Comparison of ENCODE assay signal across 9 cellular contexts in genomic region chr12:76455582-76456345, GRCh38.
DNase-seq lines count a peak whose midpoint lies in the region; ATAC-seq and TF ChIP-seq lines count a peak whose summit lies in the region.
"Had no signal": no experiment of that assay in that cellular context is flagged by ENCODE, and none has a peak within 500 bp of the region (broad histone marks: within the 10 kb centered on the region; RNA-seq: fewer than 3 reads in every experiment).

No MANE protein-coding gene starts in this region.

- no peaks in the 10 kb centered on the region for H3K27me3 Mint-ChIP-seq in MCF 10A (ENCODE audit: insufficient read depth, unreplicated experiment)

- H3K4me3 ChIP-seq in HUES64 (ENCODE audit: low read length) (no peak overlapping the region), OCI-LY3 (ENCODE audit: low read length) (peak overlapping the region; percentile 42), kidney epithelial cell (ENCODE audit: low read depth, low read length) (no peak overlapping the region), thoracic aorta (no peak overlapping the region)
- H3K4me3 ChIP-seq: skin epidermis had no signal

- DNase-seq in Right ventricle myocardium inferior (ENCODE audit: missing footprints) (no peak), cardiac septum (ENCODE audit: low spot score) (no peak), MCF 10A (ENCODE audit: unreplicated experiment) (peak; percentile 87), kidney epithelial cell (ENCODE audit: low read depth) (peak; percentile 83), thoracic aorta (ENCODE audit: low spot score) (no peak)

- TF ChIP-seq CTCF in OCI-LY3 (IDR thresholded peaks at IDR 0.05; ENCODE audit: low read depth, low read length) (peak; percentile 85), MCF 10A (IDR thresholded peaks at IDR 0.05; ENCODE audit: unreplicated experiment) (peak; percentile 49), kidney epithelial cell (IDR thresholded peaks at IDR 0.05; ENCODE audit: insufficient read depth, low read length, poor library complexity, severe bottlenecking) (peak; percentile 57), thoracic aorta (IDR thresholded peaks at IDR 0.05) (peak; percentile 34)

- no peak overlapping the region for H3K4me3 Mint-ChIP-seq in MCF 10A (ENCODE audit: unreplicated experiment)

- 14% methylated on average over 1 of the region's 2 CpGs for WGBS in HUES64

- H3K27ac ChIP-seq in HUES64 (ENCODE audit: low read depth, low read length) (peak overlapping the region; percentile 37; the same call in 1 of the 2 replicates), OCI-LY3 (ENCODE audit: low read length) (peak overlapping the region; percentile 22; the same call in 1 of the 2 replicates), thoracic aorta (peak overlapping the region in 1 of 2 donors; percentile 25)

- POLR2A ChIA-PET in MCF 10A (lab: Yijun Ruan, JAX) = interaction anchor here (0.6 to 4.1 kb wide), 17 partner anchors 9 to 945 kb away, joined by 3 to 39 read pairs (median 4); partner anchors contain the start of genes BBS10, KRR1, OSBPL8 and PHLDA1

- intact Hi-C loops in Right ventricle myocardium inferior (cut with DNase I) (no loop called here), cardiac septum (cut with DNase I) (loop anchor here (5.0 kb wide), 1 partner anchor 108 kb away; the partner anchor contains the start of gene BBS10), MCF 10A (cut with micrococcal nuclease) (loop anchor here (1.0 to 5.0 kb wide), 9 partner anchors 103 to 943 kb away; partner anchors contain the start of genes BBS10, KRR1, NAP1L1 and OSBPL8)

- H3K4me2 ChIP-seq in OCI-LY3 (ENCODE audit: low read length) = peak overlapping the region; percentile 51

- H3K4me1 Mint-ChIP-seq in MCF 10A (ENCODE audit: insufficient read depth, unreplicated experiment) = peaks cover 21% of the 10 kb centered on the region

- CTCF ChIA-PET in MCF 10A (lab: Yijun Ruan, JAX) = interaction anchor here (0.6 to 5.0 kb wide), 53 partner anchors 9 to 948 kb away, joined by 3 to 60 read pairs (median 4); partner anchors contain the start of genes BBS10 and OSBPL8

- 0 out of 2 replicates have a peak, but pooled peaks cover under 1% of the 10 kb centered on the region for H3K36me3 ChIP-seq in HUES64 (ENCODE audit: insufficient read depth, low read length)
- no peaks in the 10 kb centered on the region for H3K36me3 ChIP-seq in OCI-LY3 (replicated peaks; ENCODE audit: low read depth, low read length)
- no peaks in the 10 kb centered on the region for H3K36me3 ChIP-seq in kidney epithelial cell (ENCODE audit: control insufficient read depth, insufficient read depth, low read length)
- no peaks in the 10 kb centered on the region for H3K36me3 ChIP-seq in thoracic aorta

- H3K36me3 Mint-ChIP-seq in MCF 10A (ENCODE audit: insufficient read depth, unreplicated experiment) = peaks cover 2% of the 10 kb centered on the region

- 0 out of 2 replicates have a peak, but pooled peaks cover 5% of the 10 kb centered on the region for H4K20me1 ChIP-seq in OCI-LY3 (ENCODE audit: insufficient read depth, low read length)

- TSS peak; percentile 93 for BruUV-seq in MCF 10A (replicated peaks; lab: Mats Ljungman, UMichigan)

- H2AFZ ChIP-seq in OCI-LY3 (ENCODE audit: low read depth, low read length) = no peak overlapping the region

- no peak overlapping the region for H3K9ac ChIP-seq in HUES64 (ENCODE audit: low read depth, low read length)
- no peak overlapping the region for H3K9ac ChIP-seq in OCI-LY3 (ENCODE audit: low read length)

- peak overlapping the region; percentile 84 for H3K27ac Mint-ChIP-seq in MCF 10A (ENCODE audit: low read depth, unreplicated experiment)

- ATAC-seq in Right ventricle myocardium inferior = peak; percentile 48
- peak; percentile 91 for ATAC-seq in GM21825 (IDR thresholded peaks at IDR 0.05; ENCODE audit: unreplicated experiment)
- peak; percentile 88 for ATAC-seq in thoracic aorta (ENCODE audit: insufficient number of reproducible peaks, low FRiP score, low read depth)

- H3K79me2 ChIP-seq in OCI-LY3 (ENCODE audit: low read length) = no peaks in the 10 kb centered on the region

- H3K27me3 ChIP-seq in HUES64 (ENCODE audit: insufficient read depth, low read length) (no peaks in the 10 kb centered on the region), OCI-LY3 (ENCODE audit: low read depth, low read length) (no peaks in the 10 kb centered on the region), kidney epithelial cell (ENCODE audit: control insufficient read depth, insufficient read depth, low read length) (no peaks in the 10 kb centered on the region), thoracic aorta (replicated peaks; ENCODE audit: insufficient read depth) (no peaks in the 10 kb centered on the region)

- H3K4me1 ChIP-seq in HUES64 (ENCODE audit: insufficient read depth, low read length) (peaks cover 10% of the 10 kb centered on the region), OCI-LY3 (ENCODE audit: low read length) (peaks cover 18% of the 10 kb centered on the region), thoracic aorta (ENCODE audit: control insufficient read depth in 1 of 2, low read depth in 2 of 2) (peaks cover 4 to 10% of the 10 kb centered on the region in 2 donors)

- no peaks in the 10 kb centered on the region for H3K9me3 ChIP-seq in HUES64 (ENCODE audit: insufficient read depth, low read depth, low read length)
- H3K9me3 ChIP-seq in OCI-LY3 (ENCODE audit: insufficient read depth, low read length) = no peaks in the 10 kb centered on the region
- H3K9me3 ChIP-seq in thoracic aorta = no peaks in the 10 kb centered on the region

- H3K9me3 Mint-ChIP-seq in MCF 10A (ENCODE audit: unreplicated experiment) = peaks cover 10% of the 10 kb centered on the region

Comparison
In these comparisons a context has a peak if more than half of its experiments do, and no peak if none do; other contexts are left out.
1. DNase-seq: peak in MCF 10A (single experiment) and kidney epithelial cell (single experiment); none in Right ventricle myocardium inferior (single experiment), cardiac septum (single experiment) and thoracic aorta (single experiment).
2. CTCF ChIP-seq: peak in every context shown above with its lines; median percentile 85 in OCI-LY3; 57 in kidney epithelial cell; 49 in MCF 10A; 34 in thoracic aorta.
3. Peak in every context shown above with its lines, with median percentiles within 50 percentile points of each other: ATAC-seq.